10 cellular contexts compared by ENCODE assay signal in genomic region chr5:54524082-54524481, GRCh38. TPM values are rescaled to one million over a fixed set of nuclear protein-coding genes. Genes with fewer than 3 reads are reported as not detected.
DNase-seq lines count a peak whose midpoint lies in the region; ATAC-seq and TF ChIP-seq lines count a peak whose summit lies in the region.
"Had no signal": no experiment of that assay in that cellular context is flagged by ENCODE, and none has a peak within 500 bp of the region (broad histone marks: within the 10 kb centered on the region; RNA-seq: fewer than 3 reads in every experiment).

No MANE protein-coding gene starts in this region.

- intact Hi-C loops in transverse colon (cut with DNase I; ENCODE audit: low total_unique reads) = no loop called here

- peak overlapping the region in 4 of 10 donors; percentile 6 to 34 (median 24) for H3K27ac Mint-ChIP-seq in naive thymus-derived CD8-positive, alpha-beta T cell
- H3K27ac Mint-ChIP-seq: activated T-cell treated with anti-CD3 and anti-CD28 coated beads, Interleukin-2, amount 50 U/mL, for 24 hours; stimulated activated naive CD8-positive, alpha-beta T cell treated with anti-CD3 and anti-CD28 coated beads, Interleukin-15, Interleukin-2, amounts not matched to agents 100 ng/mL and 50 ng/mL, for 24 hours had no signal

- peak overlapping the region in 7 of 10 donors; percentile 13 to 57 (median 48) for H3K4me3 Mint-ChIP-seq in naive thymus-derived CD8-positive, alpha-beta T cell
- H3K4me3 Mint-ChIP-seq: activated T-cell treated with anti-CD3 and anti-CD28 coated beads, Interleukin-2, amount 50 U/mL, for 24 hours; stimulated activated naive CD8-positive, alpha-beta T cell treated with anti-CD3 and anti-CD28 coated beads, Interleukin-15, Interleukin-2, amounts not matched to agents 100 ng/mL and 50 ng/mL, for 24 hours had no signal

- no peak for TF ChIP-seq EP300 in transverse colon (IDR thresholded peaks at IDR 0.05; ENCODE audit: low read depth)

- TF ChIP-seq POLR2A in transverse colon (IDR thresholded peaks at IDR 0.05) = no peak

- 69% methylated on average over 8 of the region's 8 CpGs; no CpG with 5 or more reads in 1 of the 2 donors for WGBS in transverse colon (ENCODE audit: low coverage in 1 of 2), 2 donors

- H3K9me3 Mint-ChIP-seq in naive thymus-derived CD8-positive, alpha-beta T cell = no peaks in the 10 kb centered on the region
- H3K9me3 Mint-ChIP-seq: activated T-cell treated with anti-CD3 and anti-CD28 coated beads, Interleukin-2, amount 50 U/mL, for 24 hours; stimulated activated naive CD8-positive, alpha-beta T cell treated with anti-CD3 and anti-CD28 coated beads, Interleukin-15, Interleukin-2, amounts not matched to agents 100 ng/mL and 50 ng/mL, for 24 hours had no signal

- H3K27me3 ChIP-seq in transverse colon = no peaks in the 10 kb centered on the region
- no peaks in the 10 kb centered on the region for H3K27me3 ChIP-seq in effector memory CD4-positive, alpha-beta T cell (replicated peaks; ENCODE audit: control insufficient read depth, insufficient read depth, low read length, poor library complexity, severe bottlenecking)

- DNase-seq in SKM-1 treated with dmso at 0.1 percent for 144 hours (lab: John Stamatoyannopoulos, UW; ENCODE audit: unreplicated experiment) (peak; percentile 41), SKM-1 (lab: John Stamatoyannopoulos, UW; ENCODE audit: unreplicated experiment) (no peak), choroid plexus epithelial cell (ENCODE audit: low read depth) (no peak), transverse colon (no peak), mesenteric fat pad (ENCODE audit: low spot score) (no peak), DMS 273 (lab: John Stamatoyannopoulos, UW; ENCODE audit: unreplicated experiment) (no peak)
- no peak for DNase-seq in naive thymus-derived CD8-positive, alpha-beta T cell
- no peak for DNase-seq in effector memory CD4-positive, alpha-beta T cell
- DNase-seq: activated T-cell treated with anti-CD3 and anti-CD28 coated beads, Interleukin-2, amount 50 U/mL, for 24 hours had no signal

- H3K4me3 ChIP-seq in choroid plexus epithelial cell (ENCODE audit: low read depth, low read length) (peak overlapping the region; percentile 14), transverse colon (peak overlapping the region in 1 of 4 donors; percentile 0)
- no peak overlapping the region for H3K4me3 ChIP-seq in effector memory CD4-positive, alpha-beta T cell (ENCODE audit: insufficient read depth, low read depth, low read length, poor library complexity, severe bottlenecking)

- peak overlapping the region; percentile 22 to 74 (median 54) for H3K27ac ChIP-seq in transverse colon
- H3K27ac ChIP-seq in effector memory CD4-positive, alpha-beta T cell (ENCODE audit: insufficient read depth, low read length, poor library complexity, severe bottlenecking) = no peak overlapping the region

- no peaks in the 10 kb centered on the region for H3K27me3 Mint-ChIP-seq in naive thymus-derived CD8-positive, alpha-beta T cell
- H3K27me3 Mint-ChIP-seq: activated T-cell treated with anti-CD3 and anti-CD28 coated beads, Interleukin-2, amount 50 U/mL, for 24 hours; stimulated activated naive CD8-positive, alpha-beta T cell treated with anti-CD3 and anti-CD28 coated beads, Interleukin-15, Interleukin-2, amounts not matched to agents 100 ng/mL and 50 ng/mL, for 24 hours had no signal

- no peak for TF ChIP-seq CTCF in choroid plexus epithelial cell (conservative IDR thresholded peaks at IDR 0.05; ENCODE audit: low read depth, low read length)
- TF ChIP-seq CTCF in transverse colon (IDR thresholded peaks at IDR 0.05) = no peak

- POLR2A ChIA-PET in naive thymus-derived CD8-positive, alpha-beta T cell (lab: Charles Lee) = no interaction called here

- no peaks in the 10 kb centered on the region for H3K36me3 ChIP-seq in transverse colon
- no peaks in the 10 kb centered on the region for H3K36me3 ChIP-seq in effector memory CD4-positive, alpha-beta T cell (ENCODE audit: control insufficient read depth, insufficient read depth, low read length)

- no peak for ATAC-seq in naive thymus-derived CD8-positive, alpha-beta T cell

- no peaks in the 10 kb centered on the region for H3K9me3 ChIP-seq in transverse colon
- no peaks in the 10 kb centered on the region for H3K9me3 ChIP-seq in effector memory CD4-positive, alpha-beta T cell (ENCODE audit: control insufficient read depth, low read length)

- peaks cover 0 to 17% (median 2%) of the 10 kb centered on the region in 3 donors for H3K36me3 Mint-ChIP-seq in naive thymus-derived CD8-positive, alpha-beta T cell

- in situ Hi-C loops in transverse colon (cut with MboI; ENCODE audit: low pct_ligation_motif_present in 1 of 4, low pct_unique_long_range_greater_than_20kb in 1 of 4, low sequenced_read_pairs in 3 of 4) = loop anchor here in 3 of 4 donors (25.0 kb wide), 2 partner anchors 338 to 638 kb away; partner anchors contain the start of genes CDC20B (in 3 of the 3) and GPX8 (in 3 of the 3)

- H3K4me1 ChIP-seq in transverse colon = peaks cover 9 to 72% (median 31%) of the 10 kb centered on the region in 4 donors
- H3K4me1 ChIP-seq in effector memory CD4-positive, alpha-beta T cell (ENCODE audit: control insufficient read depth, insufficient read depth, low read length, poor library complexity, severe bottlenecking) = peaks cover 22% of the 10 kb centered on the region

- H3K4me1 Mint-ChIP-seq in naive thymus-derived CD8-positive, alpha-beta T cell = peaks cover 0 to 58% (median 14%) of the 10 kb centered on the region in 4 donors

RNA-seq across cellular contexts. Expression of gene SNX18, which starts 6.5 kb away (rescaled TPM):
- 10 to 100 TPM; 33.4 to 33.9 TPM for total RNA-seq in naive thymus-derived CD8-positive, alpha-beta T cell
- 1 to 10 TPM; 2.6 to 3.3 (median 3.2) TPM for polyA plus RNA-seq in naive thymus-derived CD8-positive, alpha-beta T cell
- 10 to 100 TPM; 18.0 to 35.4 (median 20.0) TPM for total RNA-seq in transverse colon
- 35.3 TPM for total RNA-seq in mesenteric fat pad
